In genomic region chr7:75979361-75980125, GRCh38 we compare ENCODE assay signal across 1 cellular context.
TF ChIP-seq lines count a peak whose summit lies in the region.

No MANE protein-coding gene starts in this region.

TF ChIP-seq in GM23338, 12 proteins besides CTCF, POLR2A, EP300 and RAD21 (continued from another document):
- TF ChIP-seq ZNF462 (CRISPR knock-in tag; IDR thresholded peaks at IDR 0.05): no peak
- TF ChIP-seq EZH2phosphoT487 (IDR thresholded peaks at IDR 0.05; ENCODE audit: unreplicated experiment): no peak
- no peak for TF ChIP-seq NANOG (IDR thresholded peaks at IDR 0.05; ENCODE audit: borderline replicate concordance)
- TF ChIP-seq POLR2AphosphoS5 (IDR thresholded peaks at IDR 0.05; ENCODE audit: low read depth): no peak
- no peak for TF ChIP-seq REST (IDR thresholded peaks at IDR 0.05; ENCODE audit: unreplicated experiment)
- no peak for TF ChIP-seq CREB1 (CRISPR knock-in tag; IDR thresholded peaks at IDR 0.05; ENCODE audit: low read depth)
- no peak for TF ChIP-seq JUNB (IDR thresholded peaks at IDR 0.05; ENCODE audit: unreplicated experiment)
- TF ChIP-seq ZNF331 (CRISPR knock-in tag; IDR thresholded peaks at IDR 0.05; ENCODE audit: low read depth): no peak
- TF ChIP-seq ZNF114 (CRISPR knock-in tag; IDR thresholded peaks at IDR 0.05): no peak
- TF ChIP-seq EZH2 (IDR thresholded peaks at IDR 0.05; ENCODE audit: low read depth, unreplicated experiment): no peak
